ENCODE assay signal across 30 cellular contexts in genomic region chr5:67808340-67808739, GRCh38.
DNase-seq lines count a peak whose midpoint lies in the region; ATAC-seq and TF ChIP-seq lines count a peak whose summit lies in the region.
"Had no signal": no experiment of that assay in that cellular context is flagged by ENCODE, and none has a peak within 500 bp of the region (broad histone marks: within the 10 kb centered on the region; RNA-seq: fewer than 3 reads in every experiment).

No MANE protein-coding gene starts in this region.

- BruUV-seq in OCI-LY7 (replicated peaks; lab: Mats Ljungman, UMichigan), result no TSS peak

- H3K79me2 ChIP-seq in OCI-LY7 (ENCODE audit: insufficient read depth, low read depth, low read length), result no peaks in the 10 kb centered on the region

- intact Hi-C loops in heart right ventricle (cut with DNase I), result loop anchor here in 5 of 10 donors (5.0 to 10.0 kb wide), 6 partner anchors 114 to 454 kb away; partner anchors contain the start of gene PIK3R1 (in 1 of the 5)
- intact Hi-C loops in sciatic nerve (cut with DNase I), result no loop called here
- intact Hi-C loops in OCI-LY7 (cut with micrococcal nuclease; ENCODE audit: unreplicated experiment), result no loop called here

- TF ChIP-seq CTCF in heart right ventricle (IDR thresholded peaks at IDR 0.05) (no peak), OCI-LY7 (conservative IDR thresholded peaks at IDR 0.05; ENCODE audit: low read length) (no peak)

- 55 to 65% methylated on average over 2 of the region's 2 CpGs for WGBS in heart right ventricle, 2 donors

- CTCF ChIA-PET in OCI-LY7 (lab: Charles Lee; ENCODE audit: unreplicated experiment), result no interaction called here

- H3K36me3 ChIP-seq in BLaER1 treated with 17β-estradiol and CSF1 and Interleukin-3, amounts not matched to agents 10 nM and 100 nM, result no peaks in the 10 kb centered on the region
- H3K36me3 ChIP-seq in heart right ventricle, result no peaks in the 10 kb centered on the region
- no peaks in the 10 kb centered on the region for H3K36me3 ChIP-seq in OCI-LY7 (ENCODE audit: insufficient read depth, low read length)
- H3K36me3 ChIP-seq: neutrophil, SJCRH30 had no signal

- no peaks in the 10 kb centered on the region for H4K20me1 ChIP-seq in BLaER1 treated with 17β-estradiol and CSF1 and Interleukin-3, amounts not matched to agents 10 nM and 100 nM
- no peaks in the 10 kb centered on the region for H4K20me1 ChIP-seq in OCI-LY7 (ENCODE audit: insufficient read depth, low read length)

- H3K4me2 ChIP-seq in BLaER1 treated with 17β-estradiol and CSF1 and Interleukin-3, amounts not matched to agents 10 nM and 100 nM, result peak overlapping the region; percentile 8 to 65 (median 43); a peak in 21 of 22 replicates
- H3K4me2 ChIP-seq in OCI-LY7 (ENCODE audit: low read length), result no peak overlapping the region
- H3K4me2 ChIP-seq: smooth muscle cell had no signal

- peak; percentile 27 to 70 (median 48) for ATAC-seq in heart right ventricle
- ATAC-seq in sciatic nerve, result peak; percentile 54
- ATAC-seq in esophagus mucosa, result no peak
- ATAC-seq: activated T-cell treated with anti-CD3 and anti-CD28 coated beads, Interleukin-2, amount 50 U/mL, for 4 hours; left colon; Panc1 had no signal

- no peak overlapping the region for H3K9ac ChIP-seq in BLaER1 treated with 17β-estradiol and CSF1 and Interleukin-3, amounts not matched to agents 10 nM and 100 nM

- no peaks in the 10 kb centered on the region for H3K27me3 ChIP-seq in BLaER1 treated with 17β-estradiol and CSF1 and Interleukin-3, amounts not matched to agents 10 nM and 100 nM
- no peaks in the 10 kb centered on the region for H3K27me3 ChIP-seq in heart right ventricle
- H3K27me3 ChIP-seq: neutrophil had no signal

- H2AFZ ChIP-seq in OCI-LY7 (ENCODE audit: low read length), result no peak overlapping the region

- peak; percentile 18 for DNase-seq in RPMI8226
- DNase-seq in heart right ventricle, result no peak
- no peak for DNase-seq in sciatic nerve (ENCODE audit: low spot score)
- DNase-seq in DMS53 treated with DMSO at 0.1 percent for 48 hours (lab: John Stamatoyannopoulos, UW; ENCODE audit: unreplicated experiment), result no peak
- DNase-seq in OCI-LY7 (ENCODE audit: low spot score), result no peak
- DNase-seq in NCI-H510A (lab: John Stamatoyannopoulos, UW), result no peak
- DNase-seq: activated CD4-positive, alpha-beta T cell treated with anti-CD3 and anti-CD28 coated beads, Interleukin-2, amount 10 ng/mL, durations not matched to agents 7 days and 5 days; activated naive CD4-positive, alpha-beta T cell; activated T-cell treated with anti-CD3 and anti-CD28 coated beads, Interleukin-2, amount 50 U/mL, for 4 hours; Calu3; DND-41; foreskin melanocyte; left colon; mesendoderm; NCI-H1092; NCI-H1694 treated with DMSO at 0.1 percent for 48 hours; NCI-H2171; NCI-H524 treated with DMSO at 0.1 percent for 48 hours; NK-92 treated with Interleukin-12 subunit alpha and Interleukin-12 subunit beta, amount 100 ng/mL, for 24 hours; SJCRH30; stimulated activated CD4-positive, alpha-beta T cell treated with anti-CD3 and anti-CD28 coated beads, Interleukin-1b, Interleukin-23, amount 100 ng/mL, for 48 hours; T1000; trophoblast cell had no signal

- peaks cover 0 to 2% (median 0%) of the 10 kb centered on the region in 11 experiments; a peak in 2 of 22 replicates for H3K9me3 ChIP-seq in BLaER1 treated with 17β-estradiol and CSF1 and Interleukin-3, amounts not matched to agents 10 nM and 100 nM (replicated peaks in 1 of 11)
- H3K9me3 ChIP-seq in heart right ventricle (peaks cover 0 to 7% (median 0%) of the 10 kb centered on the region in 11 donors), OCI-LY7 (ENCODE audit: low read length) (no peaks in the 10 kb centered on the region)
- H3K9me3 ChIP-seq: neutrophil, SJCRH30 had no signal

- peaks cover 7 to 32% (median 26%) of the 10 kb centered on the region in 10 experiments for H3K4me1 ChIP-seq in BLaER1 treated with 17β-estradiol and CSF1 and Interleukin-3, amounts not matched to agents 10 nM and 100 nM
- H3K4me1 ChIP-seq in heart right ventricle, result peaks cover 0 to 32% (median 12%) of the 10 kb centered on the region in 9 donors
- H3K4me1 ChIP-seq in OCI-LY7 (ENCODE audit: insufficient read depth, low read length, poor library complexity, severe bottlenecking), result no peaks in the 10 kb centered on the region
- H3K4me1 ChIP-seq: SJCRH30 had no signal

- no peak overlapping the region for H3K4me3 ChIP-seq in BLaER1 treated with 17β-estradiol and CSF1 and Interleukin-3, amounts not matched to agents 10 nM and 100 nM
- H3K4me3 ChIP-seq in heart right ventricle (no peak overlapping the region), OCI-LY7 (ENCODE audit: low read depth, low read length, poor library complexity, severe bottlenecking) (no peak overlapping the region)
- H3K4me3 ChIP-seq: SJCRH30, smooth muscle cell had no signal

- H3K9me2 ChIP-seq in OCI-LY7 (ENCODE audit: insufficient read depth, low read length), result no peaks in the 10 kb centered on the region

- POLR2A ChIA-PET in OCI-LY7 (lab: Charles Lee), result no interaction called here

- no peak overlapping the region for H3K27ac ChIP-seq in BLaER1 treated with 17β-estradiol and CSF1 and Interleukin-3, amounts not matched to agents 10 nM and 100 nM
- peak overlapping the region; percentile 38 to 88 (median 74) for H3K27ac ChIP-seq in heart right ventricle
- no peak overlapping the region for H3K27ac ChIP-seq in OCI-LY7 (ENCODE audit: low read depth, low read length, poor library complexity, severe bottlenecking)
- H3K27ac ChIP-seq: C4-2B, HL-60, neutrophil, SJCRH30 had no signal

Comparison
In these comparisons a context has a peak if more than half of its experiments do, and no peak if none do; other contexts are left out.
1. H3K27ac ChIP-seq: peak in heart right ventricle (10 of 10); none in BLaER1 treated with 17β-estradiol and CSF1 and Interleukin-3, amounts not matched to agents 10 nM and 100 nM (0 of 11) and OCI-LY7 (single experiment).